Comparison of ENCODE assay signal across 8 cellular contexts in the genomic region with DNA sequence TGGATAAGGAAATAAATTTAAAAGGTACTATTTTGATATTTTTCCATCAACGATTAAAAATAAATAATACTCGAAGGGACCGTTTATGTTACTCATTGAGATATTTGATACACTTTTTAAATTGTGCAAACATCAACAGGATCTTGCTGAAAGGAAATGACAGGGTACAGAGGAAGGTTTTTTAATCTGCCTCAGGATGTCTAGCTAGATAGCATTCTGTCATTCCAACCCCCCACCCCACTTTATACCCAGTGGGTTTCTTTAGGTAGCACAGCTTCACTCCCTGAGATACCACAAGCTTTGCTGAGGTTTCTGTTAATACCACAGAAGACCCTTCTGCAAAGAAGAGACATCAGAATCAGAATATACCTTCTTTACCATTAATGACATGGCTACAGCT. TPM values are rescaled to one million over a fixed set of nuclear protein-coding genes. Genes with fewer than 3 reads are reported as not detected.
DNase-seq lines count a peak whose midpoint lies in the region; ATAC-seq and TF ChIP-seq lines count a peak whose summit lies in the region.
"Had no signal": no experiment of that assay in that cellular context is flagged by ENCODE, and none has a peak within 500 bp of the region (broad histone marks: within the 10 kb centered on the region; RNA-seq: fewer than 3 reads in every experiment).

No MANE protein-coding gene starts in this region.

- H3K9me3 ChIP-seq in iPS-15b (ENCODE audit: control insufficient read depth, insufficient read depth, low read length) (peaks cover 4% of the 10 kb centered on the region), spleen (peaks cover 0 to 23% (median 14%) of the 10 kb centered on the region in 8 donors)

- H3K27me3 ChIP-seq in iPS-15b (ENCODE audit: control insufficient read depth, insufficient read depth, low read length): no peaks in the 10 kb centered on the region
- H3K27me3 ChIP-seq in spleen (replicated peaks in 1 of 7): peaks cover 0 to 17% (median 0%) of the 10 kb centered on the region in 7 donors

- H3K4me1 Mint-ChIP-seq in activated T-helper 1 cell treated with anti-CD3 and anti-CD28 coated beads, Interleukin-12 subunit alpha, Interleukin-12 subunit beta, Interleukin-2, Interleukin-4 antibody, amounts not matched to agents 30 ng/mL and 10 ng/mL and 1 ng/mL, durations not matched to agents 14 hours and 24 hours and 36 hours (ENCODE audit: low read depth): peaks cover 33% of the 10 kb centered on the region

- peak; percentile 35 for DNase-seq in Jurkat, Clone E6-1 (ENCODE audit: low read depth, low spot score)
- no peak for DNase-seq in activated T-helper 1 cell treated with anti-CD3 and anti-CD28 coated beads, Interleukin-12 subunit alpha, Interleukin-12 subunit beta, Interleukin-2, Interleukin-4 antibody, amounts not matched to agents 30 ng/mL and 10 ng/mL and 1 ng/mL, durations not matched to agents 14 hours and 24 hours and 36 hours (ENCODE audit: low spot score)
- no peak for DNase-seq in spleen
- no peak for DNase-seq in NCI-H1694 (lab: John Stamatoyannopoulos, UW)
- DNase-seq: activated CD4-positive, alpha-beta T cell treated with anti-CD3 and anti-CD28 coated beads for 1 hour had no signal

- no peak overlapping the region for H3K4me3 ChIP-seq in Jurkat, Clone E6-1 (ENCODE audit: low read length)
- peak overlapping the region; percentile 77 for H3K4me3 ChIP-seq in iPS-15b (ENCODE audit: low read depth, low read length)
- peak overlapping the region; percentile 52 to 87 (median 74) for H3K4me3 ChIP-seq in spleen

- intact Hi-C loops in activated T-helper 1 cell treated with anti-CD3 and anti-CD28 coated beads, Interleukin-12 subunit alpha, Interleukin-12 subunit beta, Interleukin-2, Interleukin-4 antibody, amounts not matched to agents 30 ng/mL and 10 ng/mL and 1 ng/mL, durations not matched to agents 14 hours and 24 hours and 36 hours (cut with micrococcal nuclease): loop anchor here (1.0 to 5.0 kb wide), 4 partner anchors 50 to 164 kb away; partner anchors contain the start of gene LTV1
- intact Hi-C loops in spleen (cut with DNase I; ENCODE audit: low total_unique reads): loop anchor here (5.0 kb wide), 1 partner anchor 163 kb away; the partner anchor contains the start of gene LTV1

- peaks cover 35% of the 10 kb centered on the region for H3K4me1 ChIP-seq in iPS-15b (ENCODE audit: control insufficient read depth, insufficient read depth, low read length)
- H3K4me1 ChIP-seq in spleen: peaks cover 0 to 45% (median 19%) of the 10 kb centered on the region in 6 donors

- H3K27ac ChIP-seq in spleen: peak overlapping the region; percentile 59 to 92 (median 88)

- peak overlapping the region; percentile 18 for H3K27ac Mint-ChIP-seq in activated T-helper 1 cell treated with anti-CD3 and anti-CD28 coated beads, Interleukin-12 subunit alpha, Interleukin-12 subunit beta, Interleukin-2, Interleukin-4 antibody, amounts not matched to agents 30 ng/mL and 10 ng/mL and 1 ng/mL, durations not matched to agents 14 hours and 24 hours and 36 hours

- H3K36me3 Mint-ChIP-seq in activated T-helper 1 cell treated with anti-CD3 and anti-CD28 coated beads, Interleukin-12 subunit alpha, Interleukin-12 subunit beta, Interleukin-2, Interleukin-4 antibody, amounts not matched to agents 30 ng/mL and 10 ng/mL and 1 ng/mL, durations not matched to agents 14 hours and 24 hours and 36 hours (ENCODE audit: low read depth): peaks cover 12% of the 10 kb centered on the region

- TF ChIP-seq POLR2A in spleen (IDR thresholded peaks at IDR 0.05): no peak

- no peaks in the 10 kb centered on the region for H3K36me3 ChIP-seq in iPS-15b (ENCODE audit: control insufficient read depth, insufficient read depth, low read length)
- no peaks in the 10 kb centered on the region for H3K36me3 ChIP-seq in spleen

- H3K9me3 Mint-ChIP-seq in activated T-helper 1 cell treated with anti-CD3 and anti-CD28 coated beads, Interleukin-12 subunit alpha, Interleukin-12 subunit beta, Interleukin-2, Interleukin-4 antibody, amounts not matched to agents 30 ng/mL and 10 ng/mL and 1 ng/mL, durations not matched to agents 14 hours and 24 hours and 36 hours: peaks cover 13% of the 10 kb centered on the region

- H3K9ac ChIP-seq in iPS-15b (ENCODE audit: low read depth, low read length): no peak overlapping the region

- peak overlapping the region; percentile 84 for H3K4me3 Mint-ChIP-seq in activated T-helper 1 cell treated with anti-CD3 and anti-CD28 coated beads, Interleukin-12 subunit alpha, Interleukin-12 subunit beta, Interleukin-2, Interleukin-4 antibody, amounts not matched to agents 30 ng/mL and 10 ng/mL and 1 ng/mL, durations not matched to agents 14 hours and 24 hours and 36 hours

- H3K27me3 Mint-ChIP-seq in activated T-helper 1 cell treated with anti-CD3 and anti-CD28 coated beads, Interleukin-12 subunit alpha, Interleukin-12 subunit beta, Interleukin-2, Interleukin-4 antibody, amounts not matched to agents 30 ng/mL and 10 ng/mL and 1 ng/mL, durations not matched to agents 14 hours and 24 hours and 36 hours (ENCODE audit: insufficient read depth): peaks cover 14% of the 10 kb centered on the region

- no peak for TF ChIP-seq CTCF in spleen (IDR thresholded peaks at IDR 0.05 in 8 of 11, conservative IDR thresholded peaks at IDR 0.05 in 3 of 11)

- ATAC-seq in GM19397 (IDR thresholded peaks at IDR 0.05; ENCODE audit: unreplicated experiment) (no peak), GM21447 (IDR thresholded peaks at IDR 0.05; ENCODE audit: unreplicated experiment) (no peak)

- WGBS in spleen, 5 donors: 4 to 11% (median 7%) methylated on average over 3 of the region's 3 CpGs

RNA-seq across cellular contexts. Expression of gene PHACTR2, which starts 1.2 kb away (rescaled TPM):
- 2.7 TPM for polyA plus RNA-seq in Jurkat, Clone E6-1 (2012; ENCODE audit: insufficient read depth, insufficient read length)
- total RNA-seq in activated T-helper 1 cell treated with anti-CD3 and anti-CD28 coated beads, Interleukin-12 subunit alpha, Interleukin-12 subunit beta, Interleukin-2, Interleukin-4 antibody, amounts not matched to agents 30 ng/mL and 10 ng/mL and 1 ng/mL, durations not matched to agents 14 hours and 24 hours and 36 hours: 63.5 and 64.5 TPM in 2 replicates
- total RNA-seq in spleen: 100 to 1,000 TPM in 3 of 7 donors, 10 to 100 TPM in 4; 67.3 to 116 (median 82.4) TPM
- polyA plus RNA-seq in spleen: 10 to 100 TPM in 1 of 3 donors, 1 to 10 TPM in 2; 3.5 to 10.5 (median 4.0) TPM
